ENCODE assay signal across 7 cellular contexts in the genomic region with DNA sequence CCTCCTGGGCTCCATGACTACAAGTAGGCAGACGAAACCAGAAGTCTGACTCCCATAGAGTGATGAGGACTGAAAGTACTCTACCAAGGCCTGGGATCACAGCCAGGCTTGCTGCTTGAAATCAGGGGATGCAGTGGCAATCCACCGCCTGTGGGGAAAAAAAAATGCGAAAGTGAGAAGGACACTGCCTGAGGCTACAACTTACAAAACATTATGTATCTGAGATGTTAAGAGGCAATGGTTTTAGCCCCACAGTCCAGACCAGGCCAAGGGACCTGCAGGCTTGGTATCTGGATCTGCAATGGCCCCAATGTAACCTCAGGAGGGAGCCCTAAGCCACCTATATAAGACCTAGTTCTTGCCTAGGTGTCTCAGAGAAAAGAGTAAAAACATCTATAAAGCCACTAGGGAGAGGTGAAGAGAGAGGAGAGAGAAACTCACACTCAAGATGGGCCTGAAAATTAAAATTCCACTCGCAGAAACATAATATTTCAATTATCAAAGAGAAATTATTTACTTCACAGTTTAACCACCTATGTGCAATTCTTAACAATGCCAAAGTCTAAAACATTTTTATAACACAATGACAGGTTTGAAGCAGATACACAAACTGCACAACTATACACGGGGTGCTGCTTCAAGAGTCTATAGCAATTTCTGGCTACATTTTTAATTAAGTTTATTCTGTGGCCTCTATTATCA. TPM values are rescaled to one million over a fixed set of nuclear protein-coding genes. Genes with fewer than 3 reads are reported as not detected.
A peak's percentile ranks its signal among the peaks of the same experiment; 100 is the strongest.
DNase-seq lines count a peak whose midpoint lies in the region; ATAC-seq and TF ChIP-seq lines count a peak whose summit lies in the region.

No MANE protein-coding gene starts in this region.

- peak; percentile 85 for ATAC-seq in GM21515 (IDR thresholded peaks at IDR 0.05; ENCODE audit: unreplicated experiment)

- H3K4me2 ChIP-seq in smooth muscle cell = no peak overlapping the region

- H3K27ac ChIP-seq in ascending aorta (no peak overlapping the region), smooth muscle cell (ENCODE audit: low read depth) (no peak overlapping the region)

- H3K4me3 ChIP-seq in ascending aorta = no peak overlapping the region
- H3K4me3 ChIP-seq in smooth muscle cell = no peak overlapping the region

- peaks cover 68% of the 10 kb centered on the region for H4K20me1 ChIP-seq in smooth muscle cell (ENCODE audit: low read depth)

- peaks cover 93% of the 10 kb centered on the region for H3K79me2 ChIP-seq in smooth muscle cell (ENCODE audit: low read depth)

- 51% methylated on average over 5 of the region's 5 CpGs for WGBS in smooth muscle cell (ENCODE audit: low lambda C conversion rate)

- H3K27me3 ChIP-seq in ascending aorta = no peaks in the 10 kb centered on the region
- no peaks in the 10 kb centered on the region for H3K27me3 ChIP-seq in smooth muscle cell (ENCODE audit: low read depth)

- H3F3A ChIP-seq in smooth muscle cell (ENCODE audit: low read depth) = no peaks in the 10 kb centered on the region

- DNase-seq in GM03348 (ENCODE audit: low spot score) (peak; percentile 42), HK-2 (ENCODE audit: unreplicated experiment) (peak; percentile 8), NOMO-1 treated with dmso at 0.1 percent for 144 hours (lab: John Stamatoyannopoulos, UW; ENCODE audit: unreplicated experiment) (peak; percentile 56), ascending aorta (ENCODE audit: low spot score in 2 of 2) (no peak), hypothalamus (lab: John Stamatoyannopoulos, UW) (peak in 30 of 51 donors; percentile 6 to 82 (median 26)), smooth muscle cell (lab: John Stamatoyannopoulos, UW; ENCODE audit: unreplicated experiment) (no peak)

- TF ChIP-seq CTCF in ascending aorta (IDR thresholded peaks at IDR 0.05) = peak in 2 of 3 experiments; percentile 36 to 49
- TF ChIP-seq CTCF in smooth muscle cell (IDR thresholded peaks at IDR 0.05; ENCODE audit: borderline replicate concordance, insufficient read depth, poor library complexity, severe bottlenecking) = peak; percentile 35

- H3K36me3 ChIP-seq in ascending aorta (no peaks in the 10 kb centered on the region), smooth muscle cell (ENCODE audit: low read depth) (no peaks in the 10 kb centered on the region)

- intact Hi-C loops in ascending aorta (cut with DNase I) = no loop called here

- H3K4me1 ChIP-seq in ascending aorta = no peaks in the 10 kb centered on the region
- peaks cover 3% of the 10 kb centered on the region for H3K4me1 ChIP-seq in smooth muscle cell (ENCODE audit: low read depth)

- H3K9ac ChIP-seq in smooth muscle cell (ENCODE audit: low read depth) = no peak overlapping the region

- peaks cover 0 to 8% of the 10 kb centered on the region in 2 donors for H3K9me3 ChIP-seq in ascending aorta
- H3K9me3 ChIP-seq in smooth muscle cell (replicated peaks; ENCODE audit: low read depth) = peaks cover 5% of the 10 kb centered on the region

- no peak overlapping the region for H2AFZ ChIP-seq in smooth muscle cell (ENCODE audit: low read depth)

RNA-seq across cellular contexts. Expression of gene DNAJC1, which starts 13.9 kb away (rescaled TPM):
- total RNA-seq in ascending aorta = 26.1 TPM
- total RNA-seq in smooth muscle cell = 51.4 and 88.5 TPM in 2 replicates
- polyA plus RNA-seq in smooth muscle cell = 67.0 and 80.7 TPM in 2 replicates

Comparison
In these comparisons a context has a peak if more than half of its experiments do, and no peak if none do; other contexts are left out.
1. DNase-seq: peak in GM03348 (single experiment), HK-2 (single experiment), NOMO-1 treated with dmso at 0.1 percent for 144 hours (single experiment) and hypothalamus (30 of 51); none in ascending aorta (0 of 2) and smooth muscle cell (single experiment).